ENCODE assay signal across 15 cellular contexts in genomic region chr3:178289544-178290160, GRCh38.
DNase-seq lines count a peak whose midpoint lies in the region; ATAC-seq and TF ChIP-seq lines count a peak whose summit lies in the region.
"Had no signal": no experiment of that assay in that cellular context is flagged by ENCODE, and none has a peak within 500 bp of the region (broad histone marks: within the 10 kb centered on the region; RNA-seq: fewer than 3 reads in every experiment).

No MANE protein-coding gene starts in this region.

- H3K4me1 Mint-ChIP-seq in central memory CD8-positive, alpha-beta T cell, result no peaks in the 10 kb centered on the region
- H3K4me1 Mint-ChIP-seq: activated B cell treated with CpG ODN at 0.5 μM for 24 hours, IgD-negative memory B cell had no signal

- DNase-seq in NCI-H446 treated with DMSO at 0.1 percent for 48 hours (lab: John Stamatoyannopoulos, UW) (peak; percentile 24), NCI-H446 (lab: John Stamatoyannopoulos, UW) (no peak), iris pigment epithelial cell (ENCODE audit: low read depth) (peak; percentile 75), upper lobe of right lung (no peak), NCI-H1105 (lab: John Stamatoyannopoulos, UW) (no peak), HAP-1 (ENCODE audit: low spot score in 2 of 2) (no peak)
- no peak for DNase-seq in central memory CD8-positive, alpha-beta T cell (ENCODE audit: low spot score in 2 of 2)
- DNase-seq: 8988T; activated B cell treated with CpG ODN at 0.5 μM for 24 hours; activated CD8-positive, alpha-beta memory T cell treated with anti-CD3 and anti-CD28 coated beads, Interleukin-2, amount 50 U/mL, for 4 hours; NCI-H2081; stimulated activated CD4-positive, alpha-beta T cell treated with anti-CD3 and anti-CD28 coated beads, Interleukin-12 subunit alpha, Interleukin-12 subunit beta, amount 100 ng/mL, for 4 hours had no signal

- H3K9me3 ChIP-seq in upper lobe of right lung (no peaks in the 10 kb centered on the region), HAP-1 (no peaks in the 10 kb centered on the region)

- no peak for TF ChIP-seq CTCF in upper lobe of right lung (IDR thresholded peaks at IDR 0.05)

- H3K4me3 Mint-ChIP-seq in central memory CD8-positive, alpha-beta T cell, result no peak overlapping the region
- H3K4me3 Mint-ChIP-seq: activated B cell treated with CpG ODN at 0.5 μM for 24 hours, IgD-negative memory B cell had no signal

- no peak overlapping the region for H3K27ac ChIP-seq in upper lobe of right lung
- H3K27ac ChIP-seq: coronary artery had no signal

- peaks cover 17% of the 10 kb centered on the region for H3K9me3 Mint-ChIP-seq in central memory CD8-positive, alpha-beta T cell

- ATAC-seq in central memory CD8-positive, alpha-beta T cell (replicated peaks; ENCODE audit: extremely low read depth, poor library complexity, severe bottlenecking), result no peak
- ATAC-seq in upper lobe of right lung (peak; percentile 39), HG03039 (IDR thresholded peaks at IDR 0.05; ENCODE audit: unreplicated experiment) (no peak)

- H3K27me3 Mint-ChIP-seq in central memory CD8-positive, alpha-beta T cell, result peaks cover 17% of the 10 kb centered on the region
- H3K27me3 Mint-ChIP-seq: IgD-negative memory B cell had no signal

- H3K27ac Mint-ChIP-seq in central memory CD8-positive, alpha-beta T cell (ENCODE audit: low read depth), result peak overlapping the region; percentile 11
- H3K27ac Mint-ChIP-seq: activated B cell treated with CpG ODN at 0.5 μM for 24 hours, IgD-negative memory B cell had no signal

- intact Hi-C loops in upper lobe of right lung (cut with DNase I), result no loop called here

- H3K4me1 ChIP-seq in upper lobe of right lung (no peaks in the 10 kb centered on the region), HAP-1 (no peaks in the 10 kb centered on the region)

- in situ Hi-C loops in HAP-1 (cut with MboI; ENCODE audit: low sequenced_read_pairs), result no loop called here

- no peaks in the 10 kb centered on the region for H3K27me3 ChIP-seq in upper lobe of right lung
- no peaks in the 10 kb centered on the region for H3K27me3 ChIP-seq in HAP-1 (ENCODE audit: low read depth)

- H3K36me3 Mint-ChIP-seq in central memory CD8-positive, alpha-beta T cell (ENCODE audit: insufficient read depth), result no peaks in the 10 kb centered on the region
- H3K36me3 Mint-ChIP-seq: IgD-negative memory B cell had no signal

- H3K4me3 ChIP-seq in upper lobe of right lung, result no peak overlapping the region
- no peak overlapping the region for H3K4me3 ChIP-seq in HAP-1
- H3K4me3 ChIP-seq: coronary artery had no signal

- no peaks in the 10 kb centered on the region for H3K36me3 ChIP-seq in upper lobe of right lung
- H3K36me3 ChIP-seq in HAP-1 (replicated peaks), result no peaks in the 10 kb centered on the region

Comparison
In these comparisons a context has a peak if more than half of its experiments do, and no peak if none do; other contexts are left out.
1. DNase-seq: peak in NCI-H446 treated with DMSO at 0.1 percent for 48 hours (single experiment) and iris pigment epithelial cell (single experiment); none in NCI-H446 (0 of 2), central memory CD8-positive, alpha-beta T cell (0 of 2), upper lobe of right lung (single experiment), NCI-H1105 (single experiment) and HAP-1 (0 of 2).